Comparison of ENCODE assay signal across 8 cellular contexts in the genomic region with DNA sequence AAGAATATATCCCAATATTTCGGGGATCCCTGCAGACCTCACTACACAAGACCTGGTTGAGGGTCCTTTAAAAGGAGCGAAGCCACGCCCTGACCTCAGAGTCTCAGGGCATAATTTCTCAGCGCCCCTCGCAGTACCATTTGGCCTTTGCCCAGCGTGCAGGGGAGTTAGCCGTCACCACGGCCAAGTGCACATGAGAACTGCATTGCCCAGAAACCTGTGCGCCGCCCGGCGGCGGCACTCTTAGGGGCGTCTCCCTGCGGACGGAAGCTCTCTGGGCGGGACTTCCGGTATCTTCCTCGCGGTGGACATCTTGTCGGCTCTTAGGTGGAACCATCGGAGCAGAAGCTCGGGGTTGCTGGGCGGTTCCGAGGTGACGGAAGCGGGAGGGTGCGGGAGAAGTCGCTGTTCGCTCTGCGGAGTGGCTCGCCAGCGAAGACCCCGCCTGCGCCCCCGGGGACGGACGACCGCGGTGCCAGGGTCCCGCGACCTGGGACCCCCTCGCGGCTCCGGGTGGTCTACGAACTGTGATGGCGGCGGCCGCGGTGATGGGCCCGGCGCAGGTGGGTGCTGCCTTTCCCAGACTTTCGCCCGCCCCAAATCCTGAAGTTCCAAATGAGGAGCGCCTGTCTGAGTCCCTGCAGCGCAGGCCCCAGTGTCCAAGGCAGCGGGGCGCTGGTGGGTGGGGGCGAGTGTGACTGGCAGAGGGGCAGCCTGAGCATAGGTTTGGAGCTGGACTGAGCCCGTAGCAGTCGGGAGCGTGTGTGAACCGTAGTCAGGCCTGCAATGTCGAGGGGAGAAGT. TPM values are rescaled to one million over a fixed set of nuclear protein-coding genes. Genes with fewer than 3 reads are reported as not detected.
DNase-seq lines count a peak whose midpoint lies in the region; ATAC-seq and TF ChIP-seq lines count a peak whose summit lies in the region.

A gene (plus strand): TSS at position 302 of the 803 bp plus-strand sequence. CDS start 5,227 bp downstream, outside the sequence.

- H3K9me3 Mint-ChIP-seq in activated naive CD8-positive, alpha-beta T cell (ENCODE audit: low read depth): peaks cover 34% of the 10 kb centered on the region
- peaks cover 54% of the 10 kb centered on the region for H3K9me3 Mint-ChIP-seq in osteocyte (ENCODE audit: unreplicated experiment)

- no peaks in the 10 kb centered on the region for H4K20me1 ChIP-seq in HCT116 (ENCODE audit: insufficient read depth)

- TF ChIP-seq POLR2A in HCT116 (IDR thresholded peaks at IDR 0.05; ENCODE audit: borderline replicate concordance, extremely low read depth, insufficient read depth, insufficient read length): no peak

- H3K79me2 ChIP-seq in HCT116 (ENCODE audit: insufficient read depth, low read length): peaks cover 20% of the 10 kb centered on the region; the same call in 1 of the 2 replicates

- BruUV-seq in HCT116 (replicated peaks; lab: Mats Ljungman, UMichigan): TSS peak; percentile 66

- H3K27me3 ChIP-seq in HCT116 (ENCODE audit: insufficient read depth, low read length) (no peaks in the 10 kb centered on the region), thoracic aorta (replicated peaks; ENCODE audit: insufficient read depth) (no peaks in the 10 kb centered on the region)

- no peaks in the 10 kb centered on the region for H3K9me2 ChIP-seq in HCT116 (ENCODE audit: insufficient read depth)

- H3K9me3 ChIP-seq in HCT116 (ENCODE audit: control insufficient read depth in 1 of 2, insufficient read depth in 1 of 2, low read depth in 1 of 2, low read length in 2 of 2) (peaks cover 29 to 49% of the 10 kb centered on the region in 2 experiments; a peak in 3 of 4 replicates), thoracic aorta (peaks cover 49% of the 10 kb centered on the region)

- no peaks in the 10 kb centered on the region for H3K27me3 Mint-ChIP-seq in activated naive CD8-positive, alpha-beta T cell
- no peaks in the 10 kb centered on the region for H3K27me3 Mint-ChIP-seq in osteocyte (ENCODE audit: unreplicated experiment)

- peak in 1 of 3 experiments; percentile 53; a peak in 2 of 6 replicates for TF ChIP-seq CTCF in HCT116 (IDR thresholded peaks at IDR 0.05 in 2 of 3, conservative IDR thresholded peaks at IDR 0.05 in 1 of 3; ENCODE audit: borderline replicate concordance in 1 of 3, insufficient read depth in 1 of 3, low read depth in 2 of 3, low read length in 2 of 3)
- peak; percentile 44 for TF ChIP-seq CTCF in osteocyte (IDR thresholded peaks at IDR 0.05)
- no peak for TF ChIP-seq CTCF in thoracic aorta (IDR thresholded peaks at IDR 0.05)

- H3K9ac ChIP-seq in HCT116 (ENCODE audit: low read length): peak within 1 kb of the TSS; percentile 54; the same call in 1 of the 2 replicates

- peak within 1 kb of the TSS; percentile 52 for H3K27ac ChIP-seq in HCT116 (ENCODE audit: low read depth, low read length)
- peak within 1 kb of the TSS in 1 of 2 donors; percentile 1 for H3K27ac ChIP-seq in thoracic aorta

- ATAC-seq in HCT116 (peak; percentile 97), Right ventricle myocardium inferior (peak; percentile 98), thoracic aorta (ENCODE audit: insufficient number of reproducible peaks, low FRiP score, low read depth) (peak; percentile 73)

- DNase-seq in GF-D8 (lab: John Stamatoyannopoulos, UW) (peak; percentile 57), HCT116 (ENCODE audit: low read depth, low spot score) (peak; percentile 86), NCI-H1048 (lab: John Stamatoyannopoulos, UW) (peak; percentile 86), SKM-1 treated with dmso at 0.1 percent for 144 hours (lab: John Stamatoyannopoulos, UW; ENCODE audit: unreplicated experiment) (peak; percentile 60), Right ventricle myocardium inferior (ENCODE audit: missing footprints) (peak; percentile 96), osteocyte (ENCODE audit: extremely low spot score, unreplicated experiment) (peak; percentile 95), thoracic aorta (ENCODE audit: low spot score) (peak; percentile 49)

- peak within 1 kb of the TSS; percentile 83 for H3K4me2 ChIP-seq in HCT116 (ENCODE audit: low read length)

- peaks cover 27% of the 10 kb centered on the region for H3K4me1 Mint-ChIP-seq in activated naive CD8-positive, alpha-beta T cell (ENCODE audit: low read depth)
- peaks cover 12% of the 10 kb centered on the region for H3K4me1 Mint-ChIP-seq in osteocyte (ENCODE audit: unreplicated experiment)

- H3K4me3 ChIP-seq in HCT116 (replicated peaks in 1 of 2; ENCODE audit: low read depth in 1 of 2, low read length in 2 of 2) (peak within 1 kb of the TSS; percentile 80), thoracic aorta (peak within 1 kb of the TSS; percentile 75)

- H2AFZ ChIP-seq in HCT116 (ENCODE audit: low read depth, low read length, poor library complexity, severe bottlenecking): peak within 1 kb of the TSS; percentile 42

- peak within 1 kb of the TSS; percentile 82 for H3K27ac Mint-ChIP-seq in activated naive CD8-positive, alpha-beta T cell
- peak within 1 kb of the TSS; percentile 44 for H3K27ac Mint-ChIP-seq in osteocyte (ENCODE audit: unreplicated experiment)

- H3K4me1 ChIP-seq in HCT116 (ENCODE audit: control insufficient read depth in 1 of 2, insufficient read depth in 2 of 2, low read length in 2 of 2): peaks cover 3 to 12% of the 10 kb centered on the region in 2 experiments; a peak in 3 of 4 replicates
- H3K4me1 ChIP-seq in thoracic aorta (ENCODE audit: control insufficient read depth in 1 of 2, low read depth in 2 of 2): peaks cover 0 to 10% of the 10 kb centered on the region in 2 donors

- H3K4me3 Mint-ChIP-seq in activated naive CD8-positive, alpha-beta T cell: peak within 1 kb of the TSS; percentile 94
- peak within 1 kb of the TSS; percentile 89 for H3K4me3 Mint-ChIP-seq in osteocyte (ENCODE audit: unreplicated experiment)

- peaks cover 52% of the 10 kb centered on the region for H3K36me3 Mint-ChIP-seq in activated naive CD8-positive, alpha-beta T cell
- H3K36me3 Mint-ChIP-seq in osteocyte (ENCODE audit: unreplicated experiment): peaks cover 43% of the 10 kb centered on the region

- intact Hi-C loops in HCT116 (cut with micrococcal nuclease) (loop anchor here (1.0 kb wide), 1 partner anchor 36 kb away; a partner anchor contains a TSS), Right ventricle myocardium inferior (cut with DNase I) (loop anchor here (2.0 kb wide), 1 partner anchor 19 kb away; a partner anchor contains a TSS)

- peaks cover 2 to 10% of the 10 kb centered on the region in 2 experiments; a peak in 3 of 4 replicates for H3K36me3 ChIP-seq in HCT116 (ENCODE audit: control insufficient read depth in 1 of 2, insufficient read depth in 2 of 2, low read length in 2 of 2)
- peaks cover 37% of the 10 kb centered on the region for H3K36me3 ChIP-seq in thoracic aorta

- no peak for TF ChIP-seq RAD21 in HCT116 (IDR thresholded peaks at IDR 0.05; ENCODE audit: low read depth)

- CTCF ChIA-PET in HCT116 (lab: Charles Lee): no interaction called here

- POLR2A ChIA-PET in HCT116 (lab: Charles Lee): no interaction called here

- RAD21 ChIA-PET in HCT116 (lab: Charles Lee; ENCODE audit: low non-redundant PET in 1 of 2, low total read pairs in 2 of 2, uncharacterized antibody in 2 of 2, unreplicated experiment in 2 of 2): no interaction called here

TF ChIP-seq in HCT116, 20 proteins besides CTCF, POLR2A, EP300 and RAD21 (continues in another document):
- TF ChIP-seq, protein P1, sequence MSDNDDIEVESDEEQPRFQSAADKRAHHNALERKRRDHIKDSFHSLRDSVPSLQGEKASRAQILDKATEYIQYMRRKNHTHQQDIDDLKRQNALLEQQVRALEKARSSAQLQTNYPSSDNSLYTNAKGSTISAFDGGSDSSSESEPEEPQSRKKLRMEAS (IDR thresholded peaks at IDR 0.05): peak; percentile 51
- TF ChIP-seq ZNF274 (IDR thresholded peaks at IDR 0.05; ENCODE audit: low read depth, low read length) (no peak), FOSL1 (IDR thresholded peaks at IDR 0.05; ENCODE audit: low read depth) (no peak), SIN3A (IDR thresholded peaks at IDR 0.05; ENCODE audit: low read depth) (no peak), YY1 (IDR thresholded peaks at IDR 0.05; ENCODE audit: extremely low read depth, insufficient replicate concordance, low read depth, low read length) (peak; percentile 81), POLR2AphosphoS5 (IDR thresholded peaks at IDR 0.05; ENCODE audit: low read depth, low read length) (peak; percentile 61), SP1 (IDR thresholded peaks at IDR 0.05; ENCODE audit: low read depth) (0 out of 2 replicates have a peak, but pooled peaks have one; percentile 13)
- TF ChIP-seq, protein P2, sequence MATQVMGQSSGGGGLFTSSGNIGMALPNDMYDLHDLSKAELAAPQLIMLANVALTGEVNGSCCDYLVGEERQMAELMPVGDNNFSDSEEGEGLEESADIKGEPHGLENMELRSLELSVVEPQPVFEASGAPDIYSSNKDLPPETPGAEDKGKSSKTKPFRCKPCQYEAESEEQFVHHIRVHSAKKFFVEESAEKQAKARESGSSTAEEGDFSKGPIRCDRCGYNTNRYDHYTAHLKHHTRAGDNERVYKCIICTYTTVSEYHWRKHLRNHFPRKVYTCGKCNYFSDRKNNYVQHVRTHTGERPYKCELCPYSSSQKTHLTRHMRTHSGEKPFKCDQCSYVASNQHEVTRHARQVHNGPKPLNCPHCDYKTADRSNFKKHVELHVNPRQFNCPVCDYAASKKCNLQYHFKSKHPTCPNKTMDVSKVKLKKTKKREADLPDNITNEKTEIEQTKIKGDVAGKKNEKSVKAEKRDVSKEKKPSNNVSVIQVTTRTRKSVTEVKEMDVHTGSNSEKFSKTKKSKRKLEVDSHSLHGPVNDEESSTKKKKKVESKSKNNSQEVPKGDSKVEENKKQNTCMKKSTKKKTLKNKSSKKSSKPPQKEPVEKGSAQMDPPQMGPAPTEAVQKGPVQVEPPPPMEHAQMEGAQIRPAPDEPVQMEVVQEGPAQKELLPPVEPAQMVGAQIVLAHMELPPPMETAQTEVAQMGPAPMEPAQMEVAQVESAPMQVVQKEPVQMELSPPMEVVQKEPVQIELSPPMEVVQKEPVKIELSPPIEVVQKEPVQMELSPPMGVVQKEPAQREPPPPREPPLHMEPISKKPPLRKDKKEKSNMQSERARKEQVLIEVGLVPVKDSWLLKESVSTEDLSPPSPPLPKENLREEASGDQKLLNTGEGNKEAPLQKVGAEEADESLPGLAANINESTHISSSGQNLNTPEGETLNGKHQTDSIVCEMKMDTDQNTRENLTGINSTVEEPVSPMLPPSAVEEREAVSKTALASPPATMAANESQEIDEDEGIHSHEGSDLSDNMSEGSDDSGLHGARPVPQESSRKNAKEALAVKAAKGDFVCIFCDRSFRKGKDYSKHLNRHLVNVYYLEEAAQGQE (IDR thresholded peaks at IDR 0.05; ENCODE audit: low read depth): no peak

RNA-seq across cellular contexts. Expression of the gene that starts here (rescaled TPM):
- total RNA-seq in HCT116 (2021; ENCODE audit: unreplicated experiment) (8.4 TPM), Right ventricle myocardium inferior (14.9 TPM), osteocyte (19.6 and 20.0 TPM in 2 replicates), thoracic aorta (10 to 100 TPM; 18.4 to 43.7 TPM)
- polyA plus RNA-seq in HCT116 (2012): 3.2 and 5.7 TPM in 2 replicates
